ENCODE assay signal across 8 cellular contexts in the genomic region with DNA sequence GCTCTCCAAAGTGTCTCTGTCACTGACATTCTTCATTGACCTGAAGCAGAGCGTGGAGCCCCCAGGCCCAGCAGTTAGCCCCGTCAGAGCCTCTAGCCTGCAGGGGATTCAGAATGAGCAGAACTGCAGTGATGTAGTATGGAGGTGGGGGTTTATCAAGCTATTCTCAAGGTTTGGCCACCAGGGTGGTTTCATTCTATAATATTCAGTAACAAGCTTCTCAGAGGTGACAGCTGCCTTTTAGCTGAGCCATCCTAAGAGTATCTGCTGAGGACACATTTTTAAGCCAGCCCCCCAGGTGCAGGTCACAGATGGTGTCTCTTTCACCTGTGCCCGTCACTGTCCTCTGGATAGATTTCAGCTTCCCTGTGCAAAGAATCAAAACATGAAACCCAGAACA. TPM values are rescaled to one million over a fixed set of nuclear protein-coding genes. Genes with fewer than 3 reads are reported as not detected.
DNase-seq lines count a peak whose midpoint lies in the region; ATAC-seq and TF ChIP-seq lines count a peak whose summit lies in the region.
"Had no signal": no experiment of that assay in that cellular context is flagged by ENCODE, and none has a peak within 500 bp of the region (broad histone marks: within the 10 kb centered on the region; RNA-seq: fewer than 3 reads in every experiment).

No MANE protein-coding gene starts in this region.

- no peaks in the 10 kb centered on the region for H3K36me3 Mint-ChIP-seq in activated B cell treated with CpG ODN at 0.5 μM for 24 hours (ENCODE audit: low read depth)
- peaks cover 2% of the 10 kb centered on the region for H3K36me3 Mint-ChIP-seq in osteocyte (ENCODE audit: unreplicated experiment)

- no peaks in the 10 kb centered on the region for H3K36me3 ChIP-seq in A673 (ENCODE audit: insufficient read depth, low read length, poor library complexity, severe bottlenecking)

- H3K27me3 ChIP-seq in A673 (replicated peaks; ENCODE audit: insufficient read depth, low read depth, low read length, poor library complexity): peaks cover 57% of the 10 kb centered on the region

- peak overlapping the region; percentile 88 for H3K27ac Mint-ChIP-seq in activated B cell treated with CpG ODN at 0.5 μM for 24 hours
- no peak overlapping the region for H3K27ac Mint-ChIP-seq in osteocyte (ENCODE audit: unreplicated experiment)

- POLR2A ChIA-PET in activated B cell treated with CpG ODN at 0.5 μM for 24 hours (lab: Charles Lee): interaction anchor here (0.5 to 13.3 kb wide), 9 partner anchors 9 to 79 kb away, joined by 3 to 272 read pairs (median 7); a partner anchor contains a TSS
- POLR2A ChIA-PET in A673 (lab: Charles Lee; ENCODE audit: low non-redundant PET): no interaction called here

- no TSS peak for BruUV-seq in A673 (replicated peaks; lab: Mats Ljungman, UMichigan)

- H3K4me3 Mint-ChIP-seq in activated B cell treated with CpG ODN at 0.5 μM for 24 hours (peak overlapping the region; percentile 9), osteocyte (ENCODE audit: unreplicated experiment) (no peak overlapping the region)

- H3K27me3 Mint-ChIP-seq in activated B cell treated with CpG ODN at 0.5 μM for 24 hours (no peaks in the 10 kb centered on the region), osteocyte (ENCODE audit: unreplicated experiment) (no peaks in the 10 kb centered on the region)

- H3K4me1 ChIP-seq in A673 (ENCODE audit: insufficient read depth, low read length, poor library complexity, severe bottlenecking): peaks cover 11% of the 10 kb centered on the region

- H3K4me3 ChIP-seq in A673 (ENCODE audit: low read depth, low read length, poor library complexity, severe bottlenecking): no peak overlapping the region

- H3K9me3 Mint-ChIP-seq in activated B cell treated with CpG ODN at 0.5 μM for 24 hours (no peaks in the 10 kb centered on the region), osteocyte (ENCODE audit: unreplicated experiment) (no peaks in the 10 kb centered on the region)

- TF ChIP-seq CTCF in activated B cell treated with CpG ODN at 0.5 μM for 24 hours (IDR thresholded peaks at IDR 0.05): no peak
- no peak for TF ChIP-seq CTCF in osteocyte (IDR thresholded peaks at IDR 0.05)
- no peak for TF ChIP-seq CTCF in A673 (conservative IDR thresholded peaks at IDR 0.05; ENCODE audit: low read depth, low read length)

- CTCF ChIA-PET in activated B cell treated with CpG ODN at 0.5 μM for 24 hours (lab: Charles Lee) (interaction anchor here (0.6 to 7.2 kb wide), 9 partner anchors 9 to 64 kb away, joined by 3 to 33 read pairs (median 4); no protein-coding TSS in a partner anchor), A673 (lab: Charles Lee) (no interaction called here)

- no peaks in the 10 kb centered on the region for H3K9me3 ChIP-seq in A673 (ENCODE audit: low read depth, low read length, poor library complexity, severe bottlenecking)

- peak; percentile 38 for ATAC-seq in GM18511 (IDR thresholded peaks at IDR 0.05; ENCODE audit: unreplicated experiment)
- ATAC-seq in HG02623 (IDR thresholded peaks at IDR 0.05; ENCODE audit: unreplicated experiment): peak; percentile 31
- ATAC-seq in activated B cell treated with CpG ODN at 0.5 μM for 24 hours (ENCODE audit: low read depth): peak; percentile 8
- no peak for ATAC-seq in GM18873 (IDR thresholded peaks at IDR 0.05; ENCODE audit: low FRiP score, unreplicated experiment)

- H3K4me1 Mint-ChIP-seq in activated B cell treated with CpG ODN at 0.5 μM for 24 hours (peaks cover 89% of the 10 kb centered on the region), osteocyte (ENCODE audit: unreplicated experiment) (peaks cover 68% of the 10 kb centered on the region)

- intact Hi-C loops in activated B cell treated with CpG ODN at 0.5 μM for 24 hours (cut with micrococcal nuclease): no loop called here
- intact Hi-C loops in A673 (cut with micrococcal nuclease; ENCODE audit: unreplicated experiment): no loop called here

- H3K27ac ChIP-seq in A673 (ENCODE audit: low read depth, low read length, poor library complexity, severe bottlenecking): no peak overlapping the region

- DNase-seq in activated B cell treated with CpG ODN at 0.5 μM for 24 hours: no peak
- peak; percentile 48 for DNase-seq in osteocyte (ENCODE audit: extremely low spot score, unreplicated experiment)
- no peak for DNase-seq in midbrain (lab: John Stamatoyannopoulos, UW)
- no peak for DNase-seq in A673 (ENCODE audit: low spot score)
- DNase-seq: stimulated activated CD4-positive, alpha-beta T cell treated with anti-CD3 and anti-CD28 coated beads, Interleukin-2, amount 100 ng/mL, for 48 hours had no signal

RNA-seq across cellular contexts. Expression of a gene that starts 31.9 kb away (rescaled TPM):
- total RNA-seq in activated B cell treated with CpG ODN at 0.5 μM for 24 hours (70.5 and 82.1 TPM in 2 replicates), osteocyte (14.7 and 17.8 TPM in 2 replicates), A673 (2021) (0.79 TPM in 1 of 2 replicates, not detected in the other)
